19 cellular contexts compared by ENCODE assay signal in the genomic region with DNA sequence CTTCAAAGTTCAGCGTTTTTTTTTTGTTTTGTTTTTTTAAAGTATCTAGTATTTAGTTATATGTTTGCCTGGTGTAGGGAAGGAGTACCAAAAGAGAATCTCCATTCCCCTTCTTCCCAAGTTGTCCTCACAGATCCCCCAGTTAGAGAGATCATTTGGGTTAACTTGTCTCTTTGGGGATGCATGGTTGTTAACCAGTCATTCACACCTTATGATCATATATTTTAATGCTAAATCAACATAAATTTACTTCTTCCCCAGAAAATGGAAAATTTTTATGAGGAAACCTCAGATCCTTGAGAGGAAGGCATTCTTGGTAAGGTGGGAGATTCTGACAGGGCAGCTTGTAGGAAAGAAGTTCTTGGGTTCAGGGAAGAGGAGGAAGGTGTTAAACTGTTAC. TPM values are rescaled to one million over a fixed set of nuclear protein-coding genes. Genes with fewer than 3 reads are reported as not detected.
DNase-seq lines count a peak whose midpoint lies in the region; ATAC-seq, FAIRE-seq and TF ChIP-seq lines count a peak whose summit lies in the region.
"Had no signal": no experiment of that assay in that cellular context is flagged by ENCODE, and none has a peak within 500 bp of the region (broad histone marks: within the 10 kb centered on the region; RNA-seq: fewer than 3 reads in every experiment).

No MANE protein-coding gene starts in this region.

- FAIRE-seq in HepG2 (lab: Jason Lieb, UNC), result no peak
- FAIRE-seq: GM12891, GM18507 had no signal

- H3K27me3 Mint-ChIP-seq in T-helper 17 cell, result no peaks in the 10 kb centered on the region
- H3K27me3 Mint-ChIP-seq in naive B cell, result no peaks in the 10 kb centered on the region
- peaks cover 10% of the 10 kb centered on the region for H3K27me3 Mint-ChIP-seq in type B pancreatic cell

- no peak overlapping the region for H3K4me3 Mint-ChIP-seq in T-helper 17 cell
- peak overlapping the region in 3 of 8 donors; percentile 1 to 87 (median 4) for H3K4me3 Mint-ChIP-seq in naive B cell
- peak overlapping the region; percentile 42 for H3K4me3 Mint-ChIP-seq in type B pancreatic cell

- CTCF ChIA-PET in HepG2 (lab: Yijun Ruan, JAX; ENCODE audit: low intra/inter-chr PET ratio, low total read pairs), result no interaction called here

- ATAC-seq in HepG2, result no peak
- no peak for ATAC-seq in right lobe of liver
- ATAC-seq in T-helper 17 cell, result no peak
- no peak for ATAC-seq in naive B cell (ENCODE audit: low read depth in 2 of 2)
- no peak for ATAC-seq in GM21526 (IDR thresholded peaks at IDR 0.05; ENCODE audit: low FRiP score, unreplicated experiment)

- no peak for TF ChIP-seq RAD21 in HepG2 (CRISPR knock-in tag; IDR thresholded peaks at IDR 0.05)

- H4K20me1 ChIP-seq in HepG2 (ENCODE audit: insufficient read depth, low read length), result peaks cover 23% of the 10 kb centered on the region

- H3K36me3 ChIP-seq in HepG2 (replicated peaks in 1 of 2; ENCODE audit: control insufficient read depth in 1 of 2, insufficient read depth in 2 of 2, low read length in 2 of 2) (no peaks in the 10 kb centered on the region; a peak in 1 of 5 replicates), right lobe of liver (no peaks in the 10 kb centered on the region), left ventricle myocardium inferior (no peaks in the 10 kb centered on the region)

- peaks cover 64% of the 10 kb centered on the region for H3K79me2 ChIP-seq in HepG2 (ENCODE audit: insufficient read depth, low read length)

- no peak overlapping the region for H3K4me2 ChIP-seq in HepG2 (ENCODE audit: low read depth, low read length)

- H3K36me3 Mint-ChIP-seq in T-helper 17 cell (ENCODE audit: low read depth) (no peaks in the 10 kb centered on the region), naive B cell (no peaks in the 10 kb centered on the region), type B pancreatic cell (no peaks in the 10 kb centered on the region)
- H3K36me3 Mint-ChIP-seq: CD14-positive monocyte had no signal

- intact Hi-C loops in HepG2 (cut with micrococcal nuclease; ENCODE audit: unreplicated experiment) (no loop called here), right lobe of liver (cut with DNase I) (no loop called here), left ventricle myocardium inferior (cut with micrococcal nuclease) (no loop called here)

- H3K9ac ChIP-seq in HepG2 (ENCODE audit: insufficient read depth, low read depth, low read length), result no peak overlapping the region
- H3K9ac ChIP-seq: KMS-11 had no signal

- peak overlapping the region; percentile 59 for H3K27ac Mint-ChIP-seq in T-helper 17 cell
- peak overlapping the region in 4 of 6 donors; percentile 31 to 99 (median 77) for H3K27ac Mint-ChIP-seq in naive B cell
- H3K27ac Mint-ChIP-seq in type B pancreatic cell, result no peak overlapping the region
- H3K27ac Mint-ChIP-seq: CD14-positive monocyte had no signal

- H3K9me3 Mint-ChIP-seq in naive B cell (peaks cover 0 to 3% (median 0%) of the 10 kb centered on the region in 7 donors), type B pancreatic cell (no peaks in the 10 kb centered on the region)

- H3K9me3 ChIP-seq in HepG2 (ENCODE audit: low read length), result no peaks in the 10 kb centered on the region
- H3K9me3 ChIP-seq in right lobe of liver, result no peaks in the 10 kb centered on the region
- no peaks in the 10 kb centered on the region for H3K9me3 ChIP-seq in T-helper 17 cell (ENCODE audit: control insufficient read depth, low read length, poor library complexity, severe bottlenecking)
- H3K9me3 ChIP-seq in left ventricle myocardium inferior (replicated peaks), result no peaks in the 10 kb centered on the region

- no peak for DNase-seq in HepG2 (ENCODE audit: low spot score)
- no peak for DNase-seq in right lobe of liver
- DNase-seq in T-helper 17 cell, result no peak
- DNase-seq in naive B cell, result no peak
- no peak for DNase-seq in type B pancreatic cell (ENCODE audit: extremely low spot score, unreplicated experiment)
- DNase-seq in left ventricle myocardium inferior, result no peak
- no peak for DNase-seq in NCI-H2171 treated with DMSO at 0.1 percent for 48 hours (lab: John Stamatoyannopoulos, UW)
- DNase-seq: ACHN, AML-193, GF-D8, GOT3, NCI-H1436 treated with DMSO at 0.1 percent for 48 hours, NCI-H2081, NCI-H524 had no signal

- POLR2A ChIA-PET in HepG2 (lab: Yijun Ruan, JAX), result no interaction called here

- H3K27me3 ChIP-seq in HepG2 (ENCODE audit: control insufficient read depth in 1 of 2, insufficient read depth in 2 of 2, low read length in 2 of 2), result no peaks in the 10 kb centered on the region; a peak in 1 of 5 replicates
- no peaks in the 10 kb centered on the region for H3K27me3 ChIP-seq in right lobe of liver
- no peaks in the 10 kb centered on the region for H3K27me3 ChIP-seq in left ventricle myocardium inferior (ENCODE audit: low read depth)

- TF ChIP-seq EP300 in HepG2 (IDR thresholded peaks at IDR 0.05; ENCODE audit: low read depth in 2 of 2, low read length in 2 of 2) (no peak), HepG2 (CRISPR knock-in tag; IDR thresholded peaks at IDR 0.05; ENCODE audit: borderline replicate concordance) (no peak)

- no TSS peak for BruUV-seq in HepG2 (replicated peaks; lab: Mats Ljungman, UMichigan)

- H3K4me3 ChIP-seq in HepG2 (replicated peaks in 1 of 3; ENCODE audit: insufficient read depth in 1 of 3, low read depth in 2 of 3, low read length in 3 of 3), result no peak overlapping the region
- H3K4me3 ChIP-seq in right lobe of liver, result no peak overlapping the region
- no peak overlapping the region for H3K4me3 ChIP-seq in left ventricle myocardium inferior

- TF ChIP-seq POLR2A in HepG2 (IDR thresholded peaks at IDR 0.05; ENCODE audit: insufficient read depth in 1 of 2, low read depth in 2 of 2, low read length in 2 of 2), result no peak
- TF ChIP-seq POLR2A in right lobe of liver (IDR thresholded peaks at IDR 0.05), result no peak

- in situ Hi-C loops in HepG2 (cut with HindIII; ENCODE audit: extremely low pct_ligation_motif_present, low pct_unique_long_range_greater_than_20kb), result no loop called here

- peak overlapping the region; percentile 1 for H3K27ac ChIP-seq in HepG2 (ENCODE audit: extremely low read length, insufficient read depth, low read length)
- no peak overlapping the region for H3K27ac ChIP-seq in right lobe of liver
- no peak overlapping the region for H3K27ac ChIP-seq in left ventricle myocardium inferior (replicated peaks)
- H3K27ac ChIP-seq: KMS-11 had no signal

- TF ChIP-seq CTCF in HepG2 (CRISPR knock-in tag; IDR thresholded peaks at IDR 0.05) (no peak), right lobe of liver (IDR thresholded peaks at IDR 0.05) (no peak), type B pancreatic cell (conservative IDR thresholded peaks at IDR 0.05) (no peak), left ventricle myocardium inferior (IDR thresholded peaks at IDR 0.05; ENCODE audit: borderline replicate concordance) (no peak)

- H3K4me1 Mint-ChIP-seq in T-helper 17 cell, result peaks cover 28% of the 10 kb centered on the region
- H3K4me1 Mint-ChIP-seq in naive B cell, result peaks cover 23 to 37% (median 36%) of the 10 kb centered on the region in 3 donors
- H3K4me1 Mint-ChIP-seq in type B pancreatic cell (ENCODE audit: unreplicated experiment), result peaks cover 18% of the 10 kb centered on the region

- H3K4me1 ChIP-seq in HepG2 (ENCODE audit: insufficient read depth, low read length), result peaks cover 50% of the 10 kb centered on the region
- H3K4me1 ChIP-seq in right lobe of liver, result peaks cover 0 to 6% (median 0%) of the 10 kb centered on the region in 4 donors
- H3K4me1 ChIP-seq in left ventricle myocardium inferior, result peaks cover 44% of the 10 kb centered on the region

- WGBS in HepG2 (ENCODE audit: low lambda C conversion rate), result 79% methylated on average over 1 of the region's 1 CpG
- 69% methylated on average over 1 of the region's 1 CpG for WGBS in right lobe of liver (ENCODE audit: insufficient coverage, low coverage, low lambda C conversion rate, missing lambda C conversion rate)

- no peak overlapping the region for H2AFZ ChIP-seq in HepG2 (ENCODE audit: low read length)

TF ChIP-seq in HepG2, 621 proteins besides CTCF, POLR2A, EP300 and RAD21 (continues in another document):
- no peak for TF ChIP-seq STAT5B (CRISPR knock-in tag; IDR thresholded peaks at IDR 0.05)
- no peak for TF ChIP-seq HMGA1 (CRISPR knock-in tag; conservative IDR thresholded peaks at IDR 0.05)

RNA-seq across cellular contexts. Expression of a gene that starts 1.5 kb away (rescaled TPM):
- total RNA-seq in HepG2 (2016; rRNA removed; fragmentation: Illumina TruSeq; extraction: Trizol) (59.0 and 71.8 TPM in 2 replicates), right lobe of liver (10 to 100 TPM; 10.9 to 17.2 (median 12.1) TPM), T-helper 17 cell (10 to 100 TPM; 42.6 to 46.6 TPM), type B pancreatic cell (ENCODE audit: low replicate concordance) (45.4 and 54.9 TPM in 2 replicates), left ventricle myocardium inferior (29.6 TPM)
- 225 and 267 TPM in 2 replicates for total RNA-seq in HepG2 (2016; cell fraction: cytosol; rRNA removed; fragmentation: Illumina TruSeq; extraction: Trizol; ENCODE audit: low read depth)
- 58.3 and 67.8 TPM in 2 replicates for total RNA-seq in HepG2 (2016; cell fraction: insoluble cytoplasmic fraction; rRNA removed; fragmentation: Illumina TruSeq; extraction: Trizol)
- total RNA-seq in HepG2 (2016; cell fraction: membrane; rRNA removed; fragmentation: Illumina TruSeq; extraction: Trizol), result 138 and 166 TPM in 2 replicates
- 62.7 and 68.1 TPM in 2 replicates for total RNA-seq in HepG2 (2016; cell fraction: nucleus; rRNA removed; fragmentation: Illumina TruSeq; extraction: Trizol)
- polyA plus RNA-seq in HepG2 (2011; rRNA removed) (5.3 and 5.5 TPM in 2 replicates), naive B cell (ENCODE audit: low read depth in 6 of 6) (10 to 100 TPM in 5 of 6 donors, 1 to 10 TPM in 1; 2.2 to 30.3 (median 16.9) TPM)
- polyA plus RNA-seq in HepG2 (2011; cell fraction: cytosol; rRNA removed), result 2.6 and 3.6 TPM in 2 replicates
- 7.1 and 10.0 TPM in 2 replicates for polyA plus RNA-seq in HepG2 (2011; cell fraction: nucleus; rRNA removed)
- 8.3 and 10.0 TPM in 2 replicates for polyA plus RNA-seq in HepG2 (2012)
- polyA plus RNA-seq in HepG2 (2016; cell fraction: cytosol; fragmentation: Illumina TruSeq; extraction: Trizol; ENCODE audit: low read depth), result 0.25 and 0.32 TPM in 2 replicates
- 10.2 and 10.3 TPM in 2 replicates for polyA plus RNA-seq in HepG2 (2016; cell fraction: insoluble cytoplasmic fraction; fragmentation: Illumina TruSeq; extraction: Trizol; ENCODE audit: low read depth)
- 0.95 and 1.1 TPM in 2 replicates for polyA plus RNA-seq in HepG2 (2016; cell fraction: membrane; fragmentation: Illumina TruSeq; extraction: Trizol; ENCODE audit: low read depth)
- polyA plus RNA-seq in HepG2 (2016; cell fraction: nucleus; fragmentation: Illumina TruSeq; extraction: Trizol; ENCODE audit: insufficient read depth, low read depth), result 23.0 and 30.4 TPM in 2 replicates
- 37.1 and 109 TPM in 2 replicates for polyA minus RNA-seq in HepG2 (2011; rRNA and poly(A)+ RNA removed; ENCODE audit: low replicate concordance)
- polyA minus RNA-seq in HepG2 (2011; cell fraction: cytosol; rRNA and poly(A)+ RNA removed), result 44.4 and 47.0 TPM in 2 replicates
- polyA minus RNA-seq in HepG2 (2011; cell fraction: nucleus; rRNA and poly(A)+ RNA removed), result 72.2 and 82.1 TPM in 2 replicates
